Comparison of ENCODE assay signal across 1 cellular context in the genomic region with DNA sequence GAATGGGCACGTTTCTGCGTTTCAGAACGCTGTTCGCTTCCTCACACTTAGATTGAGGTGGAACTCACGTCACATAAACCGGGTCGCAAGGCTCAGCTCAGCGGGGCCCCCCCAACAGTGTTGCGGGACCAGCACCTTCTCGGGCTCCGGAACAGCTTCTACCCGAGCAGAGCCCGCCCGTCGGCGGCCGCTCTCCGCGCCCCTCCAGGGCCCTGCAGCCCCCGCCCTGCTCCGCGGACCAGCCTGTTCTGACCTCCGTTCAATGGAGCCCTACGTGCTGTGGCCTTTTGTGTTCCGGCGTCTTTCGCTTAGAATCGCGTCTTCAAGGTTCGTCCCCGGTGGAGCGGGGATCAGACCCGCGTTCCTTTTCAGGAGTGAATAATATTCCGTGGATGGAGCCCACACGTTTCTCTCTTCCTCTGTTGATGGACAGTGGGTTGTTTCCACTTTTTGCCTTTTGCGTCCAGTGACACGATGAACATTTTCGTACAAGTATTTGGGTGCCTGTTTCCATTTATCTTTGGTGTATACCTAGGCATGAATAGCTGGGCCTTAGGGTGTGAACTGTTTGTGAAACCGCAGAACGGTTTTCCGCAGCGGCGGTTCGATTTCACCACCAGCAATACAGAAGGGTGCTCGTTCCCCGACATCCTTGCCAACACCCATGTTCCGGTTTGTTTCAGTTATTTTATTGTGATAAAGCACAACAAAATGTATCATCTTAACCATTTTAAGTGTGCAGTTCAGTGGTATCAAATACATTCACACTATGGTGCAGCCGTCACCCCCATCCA.
TF ChIP-seq lines count a peak whose summit lies in the region.

No MANE protein-coding gene starts in this region.

TF ChIP-seq in HCT116, 20 proteins besides CTCF, POLR2A, EP300 and RAD21 (continued from another document):
- TF ChIP-seq, protein P1, sequence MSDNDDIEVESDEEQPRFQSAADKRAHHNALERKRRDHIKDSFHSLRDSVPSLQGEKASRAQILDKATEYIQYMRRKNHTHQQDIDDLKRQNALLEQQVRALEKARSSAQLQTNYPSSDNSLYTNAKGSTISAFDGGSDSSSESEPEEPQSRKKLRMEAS (IDR thresholded peaks at IDR 0.05) = no peak
- no peak for TF ChIP-seq CBX3 (IDR thresholded peaks at IDR 0.05; ENCODE audit: low read depth)
- TF ChIP-seq ZNF274 (IDR thresholded peaks at IDR 0.05; ENCODE audit: low read depth, low read length) = no peak
- TF ChIP-seq EZH2 (IDR thresholded peaks at IDR 0.05) = no peak
- TF ChIP-seq FOSL1 (IDR thresholded peaks at IDR 0.05; ENCODE audit: low read depth) = no peak
- TF ChIP-seq POLR2AphosphoS5 (IDR thresholded peaks at IDR 0.05; ENCODE audit: low read depth, low read length) = no peak
- TF ChIP-seq CEBPB (IDR thresholded peaks at IDR 0.05; ENCODE audit: low read depth) = no peak
- TF ChIP-seq ELF1 (IDR thresholded peaks at IDR 0.05; ENCODE audit: borderline replicate concordance, low read depth) = no peak
- TF ChIP-seq EGR1 (IDR thresholded peaks at IDR 0.05; ENCODE audit: low read depth) = no peak
- no peak for TF ChIP-seq YY1 (IDR thresholded peaks at IDR 0.05; ENCODE audit: extremely low read depth, insufficient replicate concordance, low read depth, low read length)
- TF ChIP-seq SRF (IDR thresholded peaks at IDR 0.05; ENCODE audit: low read depth) = no peak
- TF ChIP-seq, protein P2, sequence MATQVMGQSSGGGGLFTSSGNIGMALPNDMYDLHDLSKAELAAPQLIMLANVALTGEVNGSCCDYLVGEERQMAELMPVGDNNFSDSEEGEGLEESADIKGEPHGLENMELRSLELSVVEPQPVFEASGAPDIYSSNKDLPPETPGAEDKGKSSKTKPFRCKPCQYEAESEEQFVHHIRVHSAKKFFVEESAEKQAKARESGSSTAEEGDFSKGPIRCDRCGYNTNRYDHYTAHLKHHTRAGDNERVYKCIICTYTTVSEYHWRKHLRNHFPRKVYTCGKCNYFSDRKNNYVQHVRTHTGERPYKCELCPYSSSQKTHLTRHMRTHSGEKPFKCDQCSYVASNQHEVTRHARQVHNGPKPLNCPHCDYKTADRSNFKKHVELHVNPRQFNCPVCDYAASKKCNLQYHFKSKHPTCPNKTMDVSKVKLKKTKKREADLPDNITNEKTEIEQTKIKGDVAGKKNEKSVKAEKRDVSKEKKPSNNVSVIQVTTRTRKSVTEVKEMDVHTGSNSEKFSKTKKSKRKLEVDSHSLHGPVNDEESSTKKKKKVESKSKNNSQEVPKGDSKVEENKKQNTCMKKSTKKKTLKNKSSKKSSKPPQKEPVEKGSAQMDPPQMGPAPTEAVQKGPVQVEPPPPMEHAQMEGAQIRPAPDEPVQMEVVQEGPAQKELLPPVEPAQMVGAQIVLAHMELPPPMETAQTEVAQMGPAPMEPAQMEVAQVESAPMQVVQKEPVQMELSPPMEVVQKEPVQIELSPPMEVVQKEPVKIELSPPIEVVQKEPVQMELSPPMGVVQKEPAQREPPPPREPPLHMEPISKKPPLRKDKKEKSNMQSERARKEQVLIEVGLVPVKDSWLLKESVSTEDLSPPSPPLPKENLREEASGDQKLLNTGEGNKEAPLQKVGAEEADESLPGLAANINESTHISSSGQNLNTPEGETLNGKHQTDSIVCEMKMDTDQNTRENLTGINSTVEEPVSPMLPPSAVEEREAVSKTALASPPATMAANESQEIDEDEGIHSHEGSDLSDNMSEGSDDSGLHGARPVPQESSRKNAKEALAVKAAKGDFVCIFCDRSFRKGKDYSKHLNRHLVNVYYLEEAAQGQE (IDR thresholded peaks at IDR 0.05; ENCODE audit: low read depth) = no peak
- no peak for TF ChIP-seq JUND (IDR thresholded peaks at IDR 0.05)
- TF ChIP-seq, protein P3, sequence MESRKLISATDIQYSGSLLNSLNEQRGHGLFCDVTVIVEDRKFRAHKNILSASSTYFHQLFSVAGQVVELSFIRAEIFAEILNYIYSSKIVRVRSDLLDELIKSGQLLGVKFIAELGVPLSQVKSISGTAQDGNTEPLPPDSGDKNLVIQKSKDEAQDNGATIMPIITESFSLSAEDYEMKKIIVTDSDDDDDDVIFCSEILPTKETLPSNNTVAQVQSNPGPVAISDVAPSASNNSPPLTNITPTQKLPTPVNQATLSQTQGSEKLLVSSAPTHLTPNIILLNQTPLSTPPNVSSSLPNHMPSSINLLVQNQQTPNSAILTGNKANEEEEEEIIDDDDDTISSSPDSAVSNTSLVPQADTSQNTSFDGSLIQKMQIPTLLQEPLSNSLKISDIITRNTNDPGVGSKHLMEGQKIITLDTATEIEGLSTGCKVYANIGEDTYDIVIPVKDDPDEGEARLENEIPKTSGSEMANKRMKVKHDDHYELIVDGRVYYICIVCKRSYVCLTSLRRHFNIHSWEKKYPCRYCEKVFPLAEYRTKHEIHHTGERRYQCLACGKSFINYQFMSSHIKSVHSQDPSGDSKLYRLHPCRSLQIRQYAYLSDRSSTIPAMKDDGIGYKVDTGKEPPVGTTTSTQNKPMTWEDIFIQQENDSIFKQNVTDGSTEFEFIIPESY (IDR thresholded peaks at IDR 0.05; ENCODE audit: extremely low read depth, insufficient replicate concordance, low read length) = no peak
- TF ChIP-seq SP1 (IDR thresholded peaks at IDR 0.05; ENCODE audit: low read depth) = no peak
- TF ChIP-seq, protein P4, sequence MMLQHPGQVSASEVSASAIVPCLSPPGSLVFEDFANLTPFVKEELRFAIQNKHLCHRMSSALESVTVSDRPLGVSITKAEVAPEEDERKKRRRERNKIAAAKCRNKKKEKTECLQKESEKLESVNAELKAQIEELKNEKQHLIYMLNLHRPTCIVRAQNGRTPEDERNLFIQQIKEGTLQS (IDR thresholded peaks at IDR 0.05) = no peak
- TF ChIP-seq EZH2phosphoT487 (IDR thresholded peaks at IDR 0.05; ENCODE audit: borderline replicate concordance) = no peak
- no peak for TF ChIP-seq ZFX (IDR thresholded peaks at IDR 0.05)
- TF ChIP-seq SIN3A (IDR thresholded peaks at IDR 0.05; ENCODE audit: low read depth) = no peak
